In genomic region chr4:38182334-38182998, GRCh38 we compare ENCODE assay signal across 25 cellular contexts.
DNase-seq lines count a peak whose midpoint lies in the region; ATAC-seq, FAIRE-seq and TF ChIP-seq lines count a peak whose summit lies in the region.
"Had no signal": no experiment of that assay in that cellular context is flagged by ENCODE, and none has a peak within 500 bp of the region (broad histone marks: within the 10 kb centered on the region; RNA-seq: fewer than 3 reads in every experiment).

No MANE protein-coding gene starts in this region.

- no peaks in the 10 kb centered on the region for H3K36me3 Mint-ChIP-seq in stimulated activated memory B cell treated with anti-CD40 and anti-IgM and Interleukin-4, amounts not matched to agents 10 μg/mL and 1 μg/mL and 100 μg/mL, for 72 hours
- no peaks in the 10 kb centered on the region for H3K36me3 Mint-ChIP-seq in mesothelial cell of epicardium
- H3K36me3 Mint-ChIP-seq: CD4-positive, CD25-positive, alpha-beta regulatory T cell; CD8-positive, alpha-beta T cell had no signal

- no peak for TF ChIP-seq CTCF in HEK293 (tag by site-specific recombination; IDR thresholded peaks at IDR 0.05)
- TF ChIP-seq CTCF in kidney (IDR thresholded peaks at IDR 0.05; ENCODE audit: borderline replicate concordance, extremely low read depth, insufficient read depth), result no peak
- no peak for TF ChIP-seq CTCF in mesothelial cell of epicardium (IDR thresholded peaks at IDR 0.05; ENCODE audit: unreplicated experiment)

- no peaks in the 10 kb centered on the region for H3K9me3 Mint-ChIP-seq in stimulated activated memory B cell treated with anti-CD40 and anti-IgM and Interleukin-4, amounts not matched to agents 10 μg/mL and 1 μg/mL and 100 μg/mL, for 72 hours
- peaks cover 11% of the 10 kb centered on the region for H3K9me3 Mint-ChIP-seq in mesothelial cell of epicardium
- H3K9me3 Mint-ChIP-seq: CD4-positive, CD25-positive, alpha-beta regulatory T cell; CD8-positive, alpha-beta T cell; HFFc6 had no signal

- peak; percentile 31 for ATAC-seq in stimulated activated memory B cell treated with anti-CD40 and anti-IgM and Interleukin-4, amounts not matched to agents 10 μg/mL and 1 μg/mL and 100 μg/mL, for 72 hours
- ATAC-seq in HG03045 (IDR thresholded peaks at IDR 0.05; ENCODE audit: unreplicated experiment), result no peak
- ATAC-seq: CD8-positive, alpha-beta T cell; GM12878; GM23338; HCT116 had no signal

- H3K36me3 ChIP-seq in HEK293 (ENCODE audit: control insufficient read depth in 2 of 2, insufficient read depth in 1 of 2, low read length in 2 of 2) (no peaks in the 10 kb centered on the region), kidney (ENCODE audit: control insufficient read depth in 1 of 2, insufficient read depth in 2 of 2, low read length in 2 of 2) (no peaks in the 10 kb centered on the region)
- H3K36me3 ChIP-seq: BLaER1 had no signal

- H3K4me1 ChIP-seq in HEK293 (ENCODE audit: control insufficient read depth, insufficient read depth, low read length) (no peaks in the 10 kb centered on the region), kidney (ENCODE audit: control insufficient read depth in 1 of 2, insufficient read depth in 1 of 2, low read depth in 1 of 2, low read length in 2 of 2) (peaks cover 0 to 3% of the 10 kb centered on the region in 2 donors)

- no peak overlapping the region for H3K4me3 ChIP-seq in HEK293 (ENCODE audit: low read depth, low read length)
- H3K4me3 ChIP-seq in kidney (ENCODE audit: low read length in 2 of 2), result no peak overlapping the region
- H3K4me3 ChIP-seq: BLaER1, GM12878, GM23338 had no signal

- CTCF ChIA-PET in HEK293 (lab: Yijun Ruan, JAX), result interaction anchor here (1.1 to 1.6 kb wide), 2 partner anchors 9 to 16 kb away, joined by 3 to 4 read pairs; no protein-coding TSS in a partner anchor

- H3K27ac Mint-ChIP-seq in stimulated activated memory B cell treated with anti-CD40 and anti-IgM and Interleukin-4, amounts not matched to agents 10 μg/mL and 1 μg/mL and 100 μg/mL, for 72 hours, result no peak overlapping the region
- no peak overlapping the region for H3K27ac Mint-ChIP-seq in mesothelial cell of epicardium
- H3K27ac Mint-ChIP-seq: B cell; CD8-positive, alpha-beta T cell; GM23338; HFFc6 had no signal

- intact Hi-C loops in kidney (cut with DNase I), result no loop called here

- H3K27ac ChIP-seq in HEK293 (ENCODE audit: extremely low read depth, low read depth, low read length) (no peak overlapping the region), kidney (ENCODE audit: low read depth in 2 of 2, low read length in 2 of 2) (no peak overlapping the region)
- H3K27ac ChIP-seq: 22Rv1, BLaER1, C4-2B had no signal

- H3K9me3 ChIP-seq in HEK293 (ENCODE audit: control insufficient read depth, insufficient read depth, low read depth, low read length) (no peaks in the 10 kb centered on the region), kidney (ENCODE audit: control insufficient read depth in 1 of 2, low read length in 2 of 2) (no peaks in the 10 kb centered on the region)

- POLR2A ChIA-PET in HEK293 (lab: Yijun Ruan, JAX), result no interaction called here

- no peak overlapping the region for H3K4me3 Mint-ChIP-seq in stimulated activated memory B cell treated with anti-CD40 and anti-IgM and Interleukin-4, amounts not matched to agents 10 μg/mL and 1 μg/mL and 100 μg/mL, for 72 hours
- H3K4me3 Mint-ChIP-seq in mesothelial cell of epicardium, result no peak overlapping the region
- H3K4me3 Mint-ChIP-seq: B cell; CD4-positive, CD25-positive, alpha-beta regulatory T cell; CD8-positive, alpha-beta T cell; GM23338; H9; HFFc6 had no signal

- H3K27me3 Mint-ChIP-seq in stimulated activated memory B cell treated with anti-CD40 and anti-IgM and Interleukin-4, amounts not matched to agents 10 μg/mL and 1 μg/mL and 100 μg/mL, for 72 hours, result no peaks in the 10 kb centered on the region
- H3K27me3 Mint-ChIP-seq in mesothelial cell of epicardium (ENCODE audit: low read depth), result no peaks in the 10 kb centered on the region
- H3K27me3 Mint-ChIP-seq: B cell had no signal

- peak; percentile 8 for DNase-seq in activated gamma-delta T cell (lab: John Stamatoyannopoulos, UW)
- DNase-seq in activated gamma-delta T cell treated with Interleukin-2 at 50 U/mL for 16 hours, result no peak
- DNase-seq in kidney, result peak; percentile 77
- no peak for DNase-seq in mesothelial cell of epicardium (ENCODE audit: low spot score in 2 of 2, unreplicated experiment in 2 of 2)
- DNase-seq in stimulated activated naive CD4-positive, alpha-beta T cell treated with Interleukin-2 at 50 U/mL for 16 hours (lab: John Stamatoyannopoulos, UW), result no peak
- DNase-seq: CD4-positive, CD25-positive, alpha-beta regulatory T cell; CD8-positive, alpha-beta T cell; DMS 273 treated with DMSO at 0.1 percent for 48 hours; DMS79; EL; H9; HFFc6 had no signal

- no peak overlapping the region for H3K9ac ChIP-seq in kidney (ENCODE audit: low read length in 2 of 2)
- H3K9ac ChIP-seq: BLaER1 had no signal

- FAIRE-seq in kidney (lab: Jason Lieb, UNC), result no peak
- FAIRE-seq: A204.1, D721Med, GM12878, GM19239 had no signal

- peaks cover 26% of the 10 kb centered on the region for H3K4me1 Mint-ChIP-seq in stimulated activated memory B cell treated with anti-CD40 and anti-IgM and Interleukin-4, amounts not matched to agents 10 μg/mL and 1 μg/mL and 100 μg/mL, for 72 hours
- H3K4me1 Mint-ChIP-seq in mesothelial cell of epicardium, result peaks cover 22% of the 10 kb centered on the region

TF ChIP-seq in HEK293, 187 proteins besides CTCF, POLR2A, EP300 and RAD21:
- TF ChIP-seq KLF8 (tag by site-specific recombination; IDR thresholded peaks at IDR 0.05) (no peak), ZSCAN23 (tag by site-specific recombination; IDR thresholded peaks at IDR 0.05) (no peak), ZBTB10 (tag by site-specific recombination; IDR thresholded peaks at IDR 0.05) (no peak), ZNF530 (tag by site-specific recombination; IDR thresholded peaks at IDR 0.05; ENCODE audit: low read depth) (no peak), ZBTB8A (tag by site-specific recombination; IDR thresholded peaks at IDR 0.05) (0 out of 2 replicates have a peak, but pooled peaks have one; percentile 28), BCL6B (tag by site-specific recombination; IDR thresholded peaks at IDR 0.05) (no peak), ZFP41 (tag by site-specific recombination; IDR thresholded peaks at IDR 0.05; ENCODE audit: borderline replicate concordance) (no peak), ZNF37A (tag by site-specific recombination; IDR thresholded peaks at IDR 0.05) (no peak), MEIS1 (CRISPR knock-in tag; IDR thresholded peaks at IDR 0.05; ENCODE audit: borderline replicate concordance) (no peak)

Comparison
In these comparisons a context has a peak if more than half of its experiments do, and no peak if none do; other contexts are left out.
1. DNase-seq: peak in activated gamma-delta T cell (single experiment) and kidney (single experiment); none in activated gamma-delta T cell treated with Interleukin-2 at 50 U/mL for 16 hours (single experiment), mesothelial cell of epicardium (0 of 2) and stimulated activated naive CD4-positive, alpha-beta T cell treated with Interleukin-2 at 50 U/mL for 16 hours (single experiment).